16 cellular contexts compared by ENCODE assay signal in the genomic region with DNA sequence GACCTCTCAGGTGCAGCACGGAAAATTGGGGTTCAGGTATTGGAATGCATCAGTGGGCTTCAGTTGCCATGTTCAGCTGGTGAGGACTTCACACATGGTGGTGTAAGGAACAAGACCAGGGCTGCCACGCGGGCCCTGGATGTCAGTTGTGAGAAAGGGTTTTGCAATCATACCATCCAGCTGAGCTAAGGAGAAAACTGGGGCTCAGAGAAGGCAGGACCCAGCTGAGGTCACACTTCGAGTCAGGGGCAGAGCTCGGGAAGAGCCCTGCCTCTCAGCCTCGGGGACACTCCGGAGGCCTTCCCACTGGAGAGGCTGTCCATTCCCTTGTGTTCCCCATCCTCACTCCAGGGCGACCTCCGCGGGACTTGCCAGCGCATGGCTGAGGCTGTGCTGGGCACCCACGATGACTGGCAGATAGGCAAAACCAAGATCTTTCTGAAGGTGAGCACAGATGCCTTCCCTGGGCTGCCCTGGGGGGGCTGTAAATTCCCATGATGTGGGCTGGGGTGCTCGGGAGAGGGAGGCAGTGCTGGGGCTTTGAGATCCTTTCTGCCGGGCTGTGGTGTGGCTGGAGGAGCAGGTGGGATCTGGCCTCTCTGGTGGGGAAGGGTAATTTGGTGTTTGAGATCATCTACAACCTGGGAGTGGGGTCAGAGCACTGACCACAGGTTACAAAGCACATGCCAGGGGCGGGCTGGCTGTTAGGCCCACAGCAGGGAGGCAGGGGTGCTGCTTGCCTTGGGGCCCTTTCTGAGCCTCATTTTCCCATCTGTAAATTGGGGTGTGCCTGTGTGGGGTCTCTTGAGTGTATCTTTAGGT. TPM values are rescaled to one million over a fixed set of nuclear protein-coding genes. Genes with fewer than 3 reads are reported as not detected.
A peak's percentile ranks its signal among the peaks of the same experiment; 100 is the strongest.
DNase-seq lines count a peak whose midpoint lies in the region; ATAC-seq and TF ChIP-seq lines count a peak whose summit lies in the region.
"Had no signal": no experiment of that assay in that cellular context is flagged by ENCODE, and none has a peak within 500 bp of the region (broad histone marks: within the 10 kb centered on the region; RNA-seq: fewer than 3 reads in every experiment).

No MANE protein-coding gene starts in this region.

- WGBS in heart right ventricle, 2 donors = 81 to 87% methylated on average over 15 of the region's 15 CpGs

- POLR2A ChIA-PET in HEK293T (lab: Yijun Ruan, JAX) = no interaction called here

- peaks cover 3% of the 10 kb centered on the region for H3K9me3 Mint-ChIP-seq in activated naive CD8-positive, alpha-beta T cell treated with anti-CD3 and anti-CD28 coated beads for 36 hours
- H3K9me3 Mint-ChIP-seq: activated naive CD4-positive, alpha-beta T cell treated with anti-CD3 and anti-CD28 coated beads, Interleukin-2, amount 50 U/mL, for 24 hours; central memory CD8-positive, alpha-beta T cell had no signal

- no peaks in the 10 kb centered on the region for H4K20me1 ChIP-seq in DOHH2 (ENCODE audit: control insufficient read depth, insufficient read depth, low read depth, low read length)

- H3K9me3 ChIP-seq in DOHH2 (ENCODE audit: control insufficient read depth, insufficient read depth, low read length) (no peaks in the 10 kb centered on the region), heart right ventricle (no peaks in the 10 kb centered on the region)

- peak overlapping the region; percentile 36 for H3K4me2 ChIP-seq in DOHH2 (ENCODE audit: low read length)

- H3K9me2 ChIP-seq in DOHH2 (replicated peaks; ENCODE audit: control insufficient read depth, low read length) = no peaks in the 10 kb centered on the region

- H3F3A ChIP-seq in DOHH2 (ENCODE audit: control insufficient read depth, insufficient read depth) = no peaks in the 10 kb centered on the region

- H3K27me3 Mint-ChIP-seq in activated naive CD8-positive, alpha-beta T cell treated with anti-CD3 and anti-CD28 coated beads for 36 hours = no peaks in the 10 kb centered on the region
- H3K27me3 Mint-ChIP-seq: activated naive CD4-positive, alpha-beta T cell treated with anti-CD3 and anti-CD28 coated beads, Interleukin-2, amount 50 U/mL, for 24 hours; central memory CD8-positive, alpha-beta T cell had no signal

- H3K4me1 ChIP-seq in DOHH2 (ENCODE audit: control insufficient read depth, low read length) (peaks cover 10% of the 10 kb centered on the region), heart right ventricle (peaks cover 0 to 22% (median 0%) of the 10 kb centered on the region in 9 donors)
- H3K4me1 ChIP-seq: parathyroid adenoma had no signal

- H3K4me1 Mint-ChIP-seq in activated naive CD8-positive, alpha-beta T cell treated with anti-CD3 and anti-CD28 coated beads for 36 hours = no peaks in the 10 kb centered on the region
- H3K4me1 Mint-ChIP-seq: activated naive CD4-positive, alpha-beta T cell treated with anti-CD3 and anti-CD28 coated beads, Interleukin-2, amount 50 U/mL, for 24 hours; central memory CD8-positive, alpha-beta T cell had no signal

- H3K27me3 ChIP-seq in DOHH2 (ENCODE audit: control insufficient read depth, low read length) = no peaks in the 10 kb centered on the region
- no peaks in the 10 kb centered on the region for H3K27me3 ChIP-seq in heart right ventricle

- peak; percentile 67 for DNase-seq in NB4 (ENCODE audit: low read depth)
- no peak for DNase-seq in heart right ventricle
- DNase-seq in pons (ENCODE audit: low spot score) = peak; percentile 51
- DNase-seq in activated CD8-positive, alpha-beta memory T cell treated with anti-CD3 and anti-CD28 coated beads, Interleukin-2, amount 50 U/mL, for 48 hours = no peak
- DNase-seq in HEK293T (ENCODE audit: extremely low spot score) = no peak
- no peak for DNase-seq in activated naive CD8-positive, alpha-beta T cell treated with anti-CD3 and anti-CD28 coated beads for 36 hours
- DNase-seq in AG08396 (ENCODE audit: low spot score) = no peak
- DNase-seq: activated CD4-positive, CD25-positive, alpha-beta regulatory T cell; mammary epithelial cell; NCI-H2171; stimulated activated CD4-positive, alpha-beta T cell treated with anti-CD3 and anti-CD28 coated beads, Interleukin-2, amount 100 ng/mL, for 24 hours had no signal

- H3K36me3 ChIP-seq in DOHH2 (ENCODE audit: control insufficient read depth, low read length) (no peaks in the 10 kb centered on the region), heart right ventricle (peaks cover 0 to 10% (median 0%) of the 10 kb centered on the region in 9 donors)

- TF ChIP-seq CTCF in DOHH2 (IDR thresholded peaks at IDR 0.05; ENCODE audit: low read depth, low read length, poor library complexity, severe bottlenecking) = no peak
- TF ChIP-seq CTCF in NB4 (IDR thresholded peaks at IDR 0.05; ENCODE audit: low read depth, low read length) = no peak
- TF ChIP-seq CTCF in heart right ventricle (IDR thresholded peaks at IDR 0.05) = no peak

- H3K36me3 Mint-ChIP-seq in activated naive CD8-positive, alpha-beta T cell treated with anti-CD3 and anti-CD28 coated beads for 36 hours = no peaks in the 10 kb centered on the region

- no peak overlapping the region for H3K27ac ChIP-seq in DOHH2 (ENCODE audit: low read depth, low read length)
- H3K27ac ChIP-seq in heart right ventricle = peak overlapping the region in 3 of 10 donors; percentile 4 to 83 (median 22)
- H3K27ac ChIP-seq: parathyroid adenoma had no signal

- intact Hi-C loops in heart right ventricle (cut with DNase I) = no loop called here

- CTCF ChIA-PET in HEK293T (lab: Yijun Ruan, JAX) = interaction anchor here (1.7 kb wide), 1 partner anchor 48 kb away, joined by 5 read pairs; no protein-coding TSS in a partner anchor

- H3K27ac Mint-ChIP-seq in activated naive CD8-positive, alpha-beta T cell treated with anti-CD3 and anti-CD28 coated beads for 36 hours = no peak overlapping the region
- H3K27ac Mint-ChIP-seq: activated naive CD4-positive, alpha-beta T cell treated with anti-CD3 and anti-CD28 coated beads, Interleukin-2, amount 50 U/mL, for 24 hours had no signal

- H3K4me3 ChIP-seq in DOHH2 (ENCODE audit: low read length) (no peak overlapping the region), NB4 (ENCODE audit: low read depth, low read length) (no peak overlapping the region), heart right ventricle (peak overlapping the region in 3 of 10 donors; percentile 4 to 49 (median 17))

- peak in 5 of 8 donors; percentile 36 to 54 (median 43) for ATAC-seq in heart right ventricle

- TF ChIP-seq POLR2A in NB4 (IDR thresholded peaks at IDR 0.05; ENCODE audit: extremely low read depth, insufficient read length) = no peak

- no peak overlapping the region for H3K4me3 Mint-ChIP-seq in activated naive CD8-positive, alpha-beta T cell treated with anti-CD3 and anti-CD28 coated beads for 36 hours
- H3K4me3 Mint-ChIP-seq: activated naive CD4-positive, alpha-beta T cell treated with anti-CD3 and anti-CD28 coated beads, Interleukin-2, amount 50 U/mL, for 24 hours; central memory CD8-positive, alpha-beta T cell had no signal

- no peaks in the 10 kb centered on the region for H3K79me2 ChIP-seq in DOHH2 (ENCODE audit: control insufficient read depth, low read length)
- H3K79me2 ChIP-seq: parathyroid adenoma had no signal

TF ChIP-seq in HEK293T, 16 proteins besides CTCF, POLR2A, EP300 and RAD21:
- no peak for TF ChIP-seq L3MBTL2 (conservative IDR thresholded peaks at IDR 0.05)
- TF ChIP-seq NFRKB (IDR thresholded peaks at IDR 0.05) = no peak

RNA-seq across cellular contexts. Expression of gene MYO7A, which starts 47.2 kb away (rescaled TPM):
- total RNA-seq in heart right ventricle = 1 to 10 TPM in 9 of 10 donors, under 1 TPM in 1; 1.00 to 6.8 (median 2.8) TPM
- polyA plus RNA-seq in heart right ventricle = 1 to 10 TPM in 1 of 2 donors, under 1 TPM in 1; 0.91 to 5.0 TPM
- total RNA-seq in activated naive CD8-positive, alpha-beta T cell treated with anti-CD3 and anti-CD28 coated beads for 36 hours = under 1 TPM; 0.06 to 0.16 TPM
- total RNA-seq: OCI-LY7 had no signal

Comparison
In these comparisons a context has a peak if more than half of its experiments do, and no peak if none do; other contexts are left out.
1. DNase-seq: peak in NB4 (single experiment) and pons (single experiment); none in heart right ventricle (0 of 2), activated CD8-positive, alpha-beta memory T cell treated with anti-CD3 and anti-CD28 coated beads, Interleukin-2, amount 50 U/mL, for 48 hours (single experiment), HEK293T (single experiment), activated naive CD8-positive, alpha-beta T cell treated with anti-CD3 and anti-CD28 coated beads for 36 hours (single experiment) and AG08396 (single experiment).